ENCODE assay signal across 28 cellular contexts in genomic region chr16:5642034-5642433, GRCh38.
"Had no signal": no experiment of that assay in that cellular context is flagged by ENCODE, and none has a peak within 500 bp of the region (broad histone marks: within the 10 kb centered on the region; RNA-seq: fewer than 3 reads in every experiment).

No MANE protein-coding gene starts in this region.

- H3K4me3 ChIP-seq: adrenal gland, body of pancreas, breast epithelium had no signal

- H3K27me3 Mint-ChIP-seq: activated CD4-positive, alpha-beta T cell treated with anti-CD3 and anti-CD28 coated beads for 36 hours; activated CD4-positive, alpha-beta T cell treated with anti-CD3 and anti-CD28 coated beads, Interleukin-2, amount 10 ng/mL, durations not matched to agents 7 days and 5 days had no signal

- H3K27ac Mint-ChIP-seq: activated CD4-positive, alpha-beta T cell treated with anti-CD3 and anti-CD28 coated beads for 36 hours; activated CD4-positive, alpha-beta T cell treated with anti-CD3 and anti-CD28 coated beads, Interleukin-2, amount 10 ng/mL, durations not matched to agents 7 days and 5 days; activated naive CD4-positive, alpha-beta T cell treated with anti-CD3 and anti-CD28 coated beads for 36 hours; activated naive CD4-positive, alpha-beta T cell treated with anti-CD3 and anti-CD28 coated beads, Interleukin-2, amount 50 U/mL, for 72 hours; activated T-helper 1 cell treated with anti-CD3 and anti-CD28 coated beads, Interleukin-12 subunit alpha, Interleukin-12 subunit beta, Interleukin-2, Interleukin-4 antibody, amounts not matched to agents 30 ng/mL and 10 ng/mL and 1 ng/mL, durations not matched to agents 14 hours and 24 hours and 36 hours; T-helper 1 cell treated with Interleukin-12 subunit alpha and Interleukin-12 subunit beta and Interleukin-4 antibody, amounts not matched to agents 30 μg/mL and 1 μg/mL, for 36 hours; T-helper 2 cell treated with Interferon-gamma antibody and Interleukin-4, amounts not matched to agents 5 μg/mL and 100 μg/mL, for 36 hours had no signal

- H3K27me3 ChIP-seq: adrenal gland, body of pancreas, breast epithelium had no signal

- H3K4me2 ChIP-seq: KMS-11 had no signal

- H3K36me3 ChIP-seq: adrenal gland, breast epithelium had no signal

- H3K9me3 ChIP-seq: adrenal gland, body of pancreas, breast epithelium had no signal

- H3K9ac ChIP-seq: KMS-11 had no signal

- H3K4me3 Mint-ChIP-seq: activated CD4-positive, alpha-beta T cell treated with anti-CD3 and anti-CD28 coated beads for 36 hours; activated CD4-positive, alpha-beta T cell treated with anti-CD3 and anti-CD28 coated beads, Interleukin-2, amount 10 ng/mL, durations not matched to agents 7 days and 5 days; activated naive CD4-positive, alpha-beta T cell treated with anti-CD3 and anti-CD28 coated beads for 36 hours; activated T-cell treated with anti-CD3 and anti-CD28 coated beads, Interleukin-2, amount 50 U/mL, for 4 hours; activated T-helper 1 cell treated with anti-CD3 and anti-CD28 coated beads, Interleukin-12 subunit alpha, Interleukin-12 subunit beta, Interleukin-2, Interleukin-4 antibody, amounts not matched to agents 30 ng/mL and 10 ng/mL and 1 ng/mL, durations not matched to agents 14 hours and 24 hours and 36 hours; T-helper 1 cell treated with Interleukin-12 subunit alpha and Interleukin-12 subunit beta and Interleukin-4 antibody, amounts not matched to agents 30 μg/mL and 1 μg/mL, for 36 hours; T-helper 2 cell treated with Interferon-gamma antibody and Interleukin-4, amounts not matched to agents 5 μg/mL and 100 μg/mL, for 36 hours had no signal

- H3K4me1 ChIP-seq: adrenal gland, breast epithelium had no signal

- DNase-seq: activated CD4-positive, alpha-beta T cell treated with anti-CD3 and anti-CD28 coated beads for 36 hours; activated CD4-positive, alpha-beta T cell treated with anti-CD3 and anti-CD28 coated beads, Interleukin-2, amount 10 ng/mL, durations not matched to agents 7 days and 5 days; activated CD4-positive, alpha-beta T cell treated with anti-CD3 and anti-CD28 coated beads, Interleukin-2, amount 50 U/mL, for 48 hours; activated CD8-positive, alpha-beta memory T cell treated with anti-CD3 and anti-CD28 coated beads, Interleukin-2, amount 50 U/mL, for 4 hours; activated gamma-delta T cell treated with Interleukin-2 at 50 U/mL for 16 hours; activated naive CD4-positive, alpha-beta T cell treated with anti-CD3 and anti-CD28 coated beads for 36 hours; activated T-cell treated with anti-CD3 and anti-CD28 coated beads for 4 hours; activated T-cell treated with anti-CD3 and anti-CD28 coated beads, Interleukin-2, amount 50 U/mL, for 4 hours; adrenal gland; body of pancreas; MM.1S; MV-4-11; NCI-H1105; NCI-H1417 treated with DMSO at 0.1 percent for 48 hours; NCI-H1930; NCI-H2081 treated with DMSO at 0.1 percent for 48 hours; NCI-H226; NCI-H524 treated with DMSO at 0.1 percent for 48 hours; PC-3; SIG-M5 had no signal

- ATAC-seq: activated CD4-positive, alpha-beta T cell treated with anti-CD3 and anti-CD28 coated beads for 36 hours; activated naive CD4-positive, alpha-beta T cell treated with anti-CD3 and anti-CD28 coated beads, Interleukin-2, amount 50 U/mL, for 72 hours; activated T-cell treated with anti-CD3 and anti-CD28 coated beads, Interleukin-2, amount 50 U/mL, for 4 hours; body of pancreas; PC-3; Right ventricle myocardium inferior had no signal

- H3K27ac ChIP-seq: adrenal gland, body of pancreas, breast epithelium, KMS-11, RWPE1 had no signal

- H3K36me3 Mint-ChIP-seq: activated naive CD4-positive, alpha-beta T cell treated with anti-CD3 and anti-CD28 coated beads, Interleukin-2, amount 50 U/mL, for 72 hours had no signal

- H3K4me1 Mint-ChIP-seq: activated CD4-positive, alpha-beta T cell treated with anti-CD3 and anti-CD28 coated beads for 36 hours; activated CD4-positive, alpha-beta T cell treated with anti-CD3 and anti-CD28 coated beads, Interleukin-2, amount 10 ng/mL, durations not matched to agents 7 days and 5 days had no signal
